20 cellular contexts compared by ENCODE assay signal in genomic region chr14:52318057-52318456, GRCh38. TPM values are rescaled to one million over a fixed set of nuclear protein-coding genes. Genes with fewer than 3 reads are reported as not detected.
DNase-seq lines count a peak whose midpoint lies in the region; ATAC-seq, FAIRE-seq and TF ChIP-seq lines count a peak whose summit lies in the region.
"Had no signal": no experiment of that assay in that cellular context is flagged by ENCODE, and none has a peak within 500 bp of the region (broad histone marks: within the 10 kb centered on the region; RNA-seq: fewer than 3 reads in every experiment).

No MANE protein-coding gene starts in this region.

- no peaks in the 10 kb centered on the region for H3K27me3 ChIP-seq in adipocyte (replicated peaks; ENCODE audit: control insufficient read depth, insufficient read depth, low read length)
- H3K27me3 ChIP-seq in HepG2 (ENCODE audit: control insufficient read depth in 1 of 2, insufficient read depth in 2 of 2, low read length in 2 of 2), result no peaks in the 10 kb centered on the region; a peak in 1 of 5 replicates
- H3K27me3 ChIP-seq: neutrophil had no signal

- H3K9me3 ChIP-seq in adipocyte (ENCODE audit: control insufficient read depth, low read length) (peaks cover 9% of the 10 kb centered on the region), HepG2 (ENCODE audit: low read length) (peaks cover 12% of the 10 kb centered on the region; the same call in 1 of the 2 replicates)
- H3K9me3 ChIP-seq: neutrophil had no signal

- POLR2A ChIA-PET in naive thymus-derived CD8-positive, alpha-beta T cell (lab: Charles Lee), result interaction anchor here (1.6 kb wide), 1 partner anchor 33 kb away, joined by 5 read pairs; no protein-coding TSS in a partner anchor
- POLR2A ChIA-PET in HepG2 (lab: Yijun Ruan, JAX), result no interaction called here

- TF ChIP-seq EP300 in HepG2 (IDR thresholded peaks at IDR 0.05; ENCODE audit: low read depth in 2 of 2, low read length in 2 of 2) (no peak), HepG2 (CRISPR knock-in tag; IDR thresholded peaks at IDR 0.05; ENCODE audit: borderline replicate concordance) (no peak)

- no peak for TF ChIP-seq POLR2A in HepG2 (IDR thresholded peaks at IDR 0.05; ENCODE audit: insufficient read depth in 1 of 2, low read depth in 2 of 2, low read length in 2 of 2)

- no peak for ATAC-seq in naive thymus-derived CD8-positive, alpha-beta T cell
- ATAC-seq in GM21423 (IDR thresholded peaks at IDR 0.05; ENCODE audit: unreplicated experiment) (no peak), GM18868 (IDR thresholded peaks at IDR 0.05; ENCODE audit: unreplicated experiment) (no peak), HepG2 (no peak), HG02798 (IDR thresholded peaks at IDR 0.05; ENCODE audit: poor library complexity, unreplicated experiment) (no peak)
- ATAC-seq: K562, Right ventricle myocardium inferior had no signal

- TF ChIP-seq RAD21 in HepG2 (CRISPR knock-in tag; IDR thresholded peaks at IDR 0.05), result no peak

- no peak overlapping the region for H3K4me3 ChIP-seq in Jurkat, Clone E6-1 (ENCODE audit: low read length)
- H3K4me3 ChIP-seq in adipocyte (ENCODE audit: low read length), result peak overlapping the region; percentile 49
- no peak overlapping the region for H3K4me3 ChIP-seq in HepG2 (replicated peaks in 1 of 3; ENCODE audit: insufficient read depth in 1 of 3, low read depth in 2 of 3, low read length in 3 of 3)
- H3K4me3 ChIP-seq: K562 had no signal

- no peaks in the 10 kb centered on the region for H3K36me3 ChIP-seq in adipocyte (ENCODE audit: control insufficient read depth, insufficient read depth, low read length, severe bottlenecking)
- no peaks in the 10 kb centered on the region for H3K36me3 ChIP-seq in HepG2 (replicated peaks in 1 of 2; ENCODE audit: control insufficient read depth in 1 of 2, insufficient read depth in 2 of 2, low read length in 2 of 2)
- H3K36me3 ChIP-seq: neutrophil had no signal

- no peak for FAIRE-seq in HepG2 (lab: Jason Lieb, UNC)
- FAIRE-seq: endothelial cell of umbilical vein, islet of Langerhans, K562 had no signal

- peak overlapping the region; percentile 38 to 100 (median 95) for H3K4me3 Mint-ChIP-seq in naive thymus-derived CD8-positive, alpha-beta T cell
- H3K4me3 Mint-ChIP-seq: memory B cell had no signal

- BruUV-seq in HepG2 (replicated peaks; lab: Mats Ljungman, UMichigan), result no TSS peak

- intact Hi-C loops in HepG2 (cut with micrococcal nuclease; ENCODE audit: unreplicated experiment), result no loop called here

- DNase-seq in CD1c-positive myeloid dendritic cell (ENCODE audit: extremely low spot score) (peak; percentile 11), adipocyte (ENCODE audit: low read depth) (no peak), HepG2 (ENCODE audit: low spot score) (no peak)
- peak; percentile 65 for DNase-seq in Jurkat, Clone E6-1 (ENCODE audit: low read depth, low spot score)
- DNase-seq in naive thymus-derived CD8-positive, alpha-beta T cell, result no peak
- DNase-seq: activated CD8-positive, alpha-beta memory T cell treated with anti-CD3 and anti-CD28 coated beads for 24 hours; cerebellar nuclear complex; NCI-H1105 treated with DMSO at 0.1 percent for 48 hours; stimulated activated naive CD4-positive, alpha-beta T cell treated with Interleukin-2 at 50 U/mL for 16 hours; T-helper 9 cell had no signal

- H3K27me3 Mint-ChIP-seq in naive thymus-derived CD8-positive, alpha-beta T cell, result peaks cover 0 to 10% (median 3%) of the 10 kb centered on the region in 5 donors

- CTCF ChIA-PET in HepG2 (lab: Yijun Ruan, JAX; ENCODE audit: low intra/inter-chr PET ratio, low total read pairs), result no interaction called here

- H3K9ac ChIP-seq in adipocyte (ENCODE audit: low read length), result no peak overlapping the region
- no peak overlapping the region for H3K9ac ChIP-seq in HepG2 (ENCODE audit: insufficient read depth, low read depth, low read length)

- TF ChIP-seq CTCF in HepG2 (CRISPR knock-in tag; IDR thresholded peaks at IDR 0.05), result no peak

- peaks cover 14 to 32% (median 21%) of the 10 kb centered on the region in 3 donors for H3K36me3 Mint-ChIP-seq in naive thymus-derived CD8-positive, alpha-beta T cell

- no peak overlapping the region for H2AFZ ChIP-seq in HepG2 (ENCODE audit: low read length)

- no peaks in the 10 kb centered on the region for H4K20me1 ChIP-seq in HepG2 (ENCODE audit: insufficient read depth, low read length)

- peak overlapping the region in 7 of 10 donors; percentile 23 to 94 (median 86) for H3K27ac Mint-ChIP-seq in naive thymus-derived CD8-positive, alpha-beta T cell
- H3K27ac Mint-ChIP-seq: memory B cell had no signal

- H3K4me1 Mint-ChIP-seq in naive thymus-derived CD8-positive, alpha-beta T cell, result peaks cover 36 to 82% (median 58%) of the 10 kb centered on the region in 4 donors

- WGBS in HepG2 (ENCODE audit: low lambda C conversion rate), result 37% methylated on average over 2 of the region's 2 CpGs

- H3K4me1 ChIP-seq in adipocyte (ENCODE audit: control insufficient read depth, insufficient read depth, low read length) (peaks cover 11% of the 10 kb centered on the region), HepG2 (ENCODE audit: insufficient read depth, low read length) (no peaks in the 10 kb centered on the region)

- H3K27ac ChIP-seq in HepG2 (ENCODE audit: extremely low read length, insufficient read depth, low read length), result no peak overlapping the region
- H3K27ac ChIP-seq: neutrophil had no signal

- H3K4me2 ChIP-seq in HepG2 (ENCODE audit: low read depth, low read length), result no peak overlapping the region

- no peaks in the 10 kb centered on the region for H3K79me2 ChIP-seq in HepG2 (ENCODE audit: insufficient read depth, low read length)

- in situ Hi-C loops in HepG2 (cut with HindIII; ENCODE audit: extremely low pct_ligation_motif_present, low pct_unique_long_range_greater_than_20kb), result no loop called here

- H3K9me3 Mint-ChIP-seq in naive thymus-derived CD8-positive, alpha-beta T cell, result peaks cover 0 to 24% (median 14%) of the 10 kb centered on the region in 9 donors

RNA-seq across cellular contexts. Expression of gene PTGER2, which starts 3.9 kb away (rescaled TPM):
- polyA plus RNA-seq in Jurkat, Clone E6-1 (2012; ENCODE audit: insufficient read depth, insufficient read length), result not detected
- total RNA-seq in naive thymus-derived CD8-positive, alpha-beta T cell, result 1 to 10 TPM; 2.9 to 3.2 TPM
- polyA plus RNA-seq in naive thymus-derived CD8-positive, alpha-beta T cell, result 100 to 1,000 TPM in 1 of 3 donors, 10 to 100 TPM in 2; 58.7 to 114 (median 91.2) TPM
- not detected in 2 replicates for total RNA-seq in HepG2 (2016; rRNA removed; fragmentation: Illumina TruSeq; extraction: Trizol)
- total RNA-seq in HepG2 (2016; cell fraction: cytosol; rRNA removed; fragmentation: Illumina TruSeq; extraction: Trizol; ENCODE audit: low read depth), result not detected in 2 replicates
- not detected in 2 replicates for total RNA-seq in HepG2 (2016; cell fraction: insoluble cytoplasmic fraction; rRNA removed; fragmentation: Illumina TruSeq; extraction: Trizol)
- total RNA-seq in HepG2 (2016; cell fraction: membrane; rRNA removed; fragmentation: Illumina TruSeq; extraction: Trizol), result not detected in 2 replicates
- total RNA-seq in HepG2 (2016; cell fraction: nucleus; rRNA removed; fragmentation: Illumina TruSeq; extraction: Trizol), result not detected in 2 replicates
- polyA plus RNA-seq in HepG2 (2011; rRNA removed), result not detected in 2 replicates
- polyA plus RNA-seq in HepG2 (2011; cell fraction: cytosol; rRNA removed), result not detected in 2 replicates
- not detected in 2 replicates for polyA plus RNA-seq in HepG2 (2011; cell fraction: nucleus; rRNA removed)
- not detected in 2 replicates for polyA plus RNA-seq in HepG2 (2012)
- polyA plus RNA-seq in HepG2 (2016; cell fraction: cytosol; fragmentation: Illumina TruSeq; extraction: Trizol; ENCODE audit: low read depth), result not detected in 2 replicates
- polyA plus RNA-seq in HepG2 (2016; cell fraction: insoluble cytoplasmic fraction; fragmentation: Illumina TruSeq; extraction: Trizol; ENCODE audit: low read depth), result not detected in 2 replicates
- polyA plus RNA-seq in HepG2 (2016; cell fraction: membrane; fragmentation: Illumina TruSeq; extraction: Trizol; ENCODE audit: low read depth), result not detected in 2 replicates
- not detected in 2 replicates for polyA plus RNA-seq in HepG2 (2016; cell fraction: nucleus; fragmentation: Illumina TruSeq; extraction: Trizol; ENCODE audit: insufficient read depth, low read depth)
- polyA minus RNA-seq in HepG2 (2011; rRNA and poly(A)+ RNA removed; ENCODE audit: low replicate concordance), result not detected in 2 replicates
- not detected in 2 replicates for polyA minus RNA-seq in HepG2 (2011; cell fraction: cytosol; rRNA and poly(A)+ RNA removed)
- polyA minus RNA-seq in HepG2 (2011; cell fraction: nucleus; rRNA and poly(A)+ RNA removed), result not detected in 2 replicates
- total RNA-seq: endothelial cell of umbilical vein, K562 had no signal
- polyA plus RNA-seq: endothelial cell of umbilical vein, K562 had no signal

RNA-seq across cellular contexts. Expression of gene PTGDR, which starts 50.6 kb away (rescaled TPM):
- not detected for polyA plus RNA-seq in Jurkat, Clone E6-1 (2012; ENCODE audit: insufficient read depth, insufficient read length)
- under 1 TPM; 0.38 to 0.57 TPM for total RNA-seq in naive thymus-derived CD8-positive, alpha-beta T cell
- 10 to 100 TPM in 1 of 3 donors, under 1 TPM in 2; 0.70 to 11.6 (median 0.74) TPM for polyA plus RNA-seq in naive thymus-derived CD8-positive, alpha-beta T cell
- not detected in 2 replicates for total RNA-seq in HepG2 (2016; rRNA removed; fragmentation: Illumina TruSeq; extraction: Trizol)
- not detected in 2 replicates for total RNA-seq in HepG2 (2016; cell fraction: cytosol; rRNA removed; fragmentation: Illumina TruSeq; extraction: Trizol; ENCODE audit: low read depth)
- total RNA-seq in HepG2 (2016; cell fraction: insoluble cytoplasmic fraction; rRNA removed; fragmentation: Illumina TruSeq; extraction: Trizol), result not detected in 2 replicates
- total RNA-seq in HepG2 (2016; cell fraction: membrane; rRNA removed; fragmentation: Illumina TruSeq; extraction: Trizol), result not detected in 2 replicates
- not detected in 2 replicates for total RNA-seq in HepG2 (2016; cell fraction: nucleus; rRNA removed; fragmentation: Illumina TruSeq; extraction: Trizol)
- polyA plus RNA-seq in HepG2 (2011; rRNA removed), result not detected in 2 replicates
- polyA plus RNA-seq in HepG2 (2011; cell fraction: cytosol; rRNA removed), result not detected in 2 replicates
- polyA plus RNA-seq in HepG2 (2011; cell fraction: nucleus; rRNA removed), result not detected in 2 replicates
- polyA plus RNA-seq in HepG2 (2012), result not detected in 2 replicates
- polyA plus RNA-seq in HepG2 (2016; cell fraction: cytosol; fragmentation: Illumina TruSeq; extraction: Trizol; ENCODE audit: low read depth), result not detected in 2 replicates
- not detected in 2 replicates for polyA plus RNA-seq in HepG2 (2016; cell fraction: insoluble cytoplasmic fraction; fragmentation: Illumina TruSeq; extraction: Trizol; ENCODE audit: low read depth)
- polyA plus RNA-seq in HepG2 (2016; cell fraction: membrane; fragmentation: Illumina TruSeq; extraction: Trizol; ENCODE audit: low read depth), result not detected in 2 replicates
- polyA plus RNA-seq in HepG2 (2016; cell fraction: nucleus; fragmentation: Illumina TruSeq; extraction: Trizol; ENCODE audit: insufficient read depth, low read depth), result not detected in 2 replicates
- polyA minus RNA-seq in HepG2 (2011; rRNA and poly(A)+ RNA removed; ENCODE audit: low replicate concordance), result not detected in 2 replicates
- polyA minus RNA-seq in HepG2 (2011; cell fraction: cytosol; rRNA and poly(A)+ RNA removed), result not detected in 2 replicates
- not detected in 2 replicates for polyA minus RNA-seq in HepG2 (2011; cell fraction: nucleus; rRNA and poly(A)+ RNA removed)
- total RNA-seq: endothelial cell of umbilical vein, K562 had no signal
- polyA plus RNA-seq: BJ, endothelial cell of umbilical vein, K562 had no signal

Comparison
In these comparisons a context has a peak if more than half of its experiments do, and no peak if none do; other contexts are left out.
1. DNase-seq: peak in CD1c-positive myeloid dendritic cell (single experiment) and Jurkat, Clone E6-1 (single experiment); none in adipocyte (single experiment), naive thymus-derived CD8-positive, alpha-beta T cell (0 of 10) and HepG2 (single experiment).